ENCODE assay signal across 18 cellular contexts in the genomic region with DNA sequence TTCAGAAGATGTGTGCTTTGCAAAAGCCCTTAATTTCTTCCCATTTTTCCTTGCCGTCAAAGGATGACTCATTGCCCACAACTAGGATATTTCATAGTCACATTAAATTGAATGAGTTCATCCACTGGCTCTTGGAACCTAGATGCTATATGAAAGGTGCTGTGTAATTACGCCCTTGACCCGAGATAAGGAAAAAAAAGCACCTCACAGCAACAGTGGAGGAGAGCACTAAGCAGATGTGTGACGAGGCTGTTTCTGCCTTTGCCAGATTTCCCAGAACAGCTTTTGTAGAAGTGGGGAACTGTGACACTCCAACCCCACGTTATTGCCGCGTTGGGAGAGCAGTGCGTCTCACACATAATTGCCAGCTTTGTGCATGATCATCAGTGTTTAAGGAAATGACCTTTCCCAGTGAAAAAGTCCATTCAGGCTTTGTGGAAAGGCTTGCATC. TPM values are rescaled to one million over a fixed set of nuclear protein-coding genes. Genes with fewer than 3 reads are reported as not detected.
DNase-seq lines count a peak whose midpoint lies in the region; ATAC-seq and TF ChIP-seq lines count a peak whose summit lies in the region.
"Had no signal": no experiment of that assay in that cellular context is flagged by ENCODE, and none has a peak within 500 bp of the region (broad histone marks: within the 10 kb centered on the region; RNA-seq: fewer than 3 reads in every experiment).

No MANE protein-coding gene starts in this region.

- no peak for TF ChIP-seq CTCF in left lung (IDR thresholded peaks at IDR 0.05)
- TF ChIP-seq CTCF in GM10266 (IDR thresholded peaks at IDR 0.05; ENCODE audit: control insufficient read depth, insufficient read depth, low read depth, missing control alignments): no peak
- TF ChIP-seq CTCF in Caco-2 (IDR thresholded peaks at IDR 0.05; ENCODE audit: insufficient read depth in 1 of 2, low read depth in 1 of 2, low read length in 1 of 2, severe bottlenecking in 1 of 2, unreplicated experiment in 1 of 2): no peak

- H3K27ac ChIP-seq in left lung: no peak overlapping the region

- H3K36me3 ChIP-seq in left lung (peaks cover 0 to 39% of the 10 kb centered on the region in 2 donors), Caco-2 (ENCODE audit: control insufficient read depth, insufficient read depth, low read length) (peaks cover 3% of the 10 kb centered on the region)

- no peaks in the 10 kb centered on the region for H3K9me3 Mint-ChIP-seq in Caco-2 (ENCODE audit: unreplicated experiment)

- H3K4me1 ChIP-seq in left lung (peaks cover 0 to 19% of the 10 kb centered on the region in 2 donors), Caco-2 (peaks cover 19% of the 10 kb centered on the region)

- no TSS peak for BruUV-seq in Caco-2 (replicated peaks; lab: Mats Ljungman, UMichigan)

- H3K36me3 Mint-ChIP-seq in Caco-2 (ENCODE audit: insufficient read depth, unreplicated experiment): peaks cover 76% of the 10 kb centered on the region

- intact Hi-C loops in left lung (cut with DNase I) (no loop called here), Caco-2 (cut with micrococcal nuclease; ENCODE audit: unreplicated experiment) (loop anchor here (2.0 kb wide), 1 partner anchor 27 kb away; no protein-coding TSS in a partner anchor)

- no peaks in the 10 kb centered on the region for H3K27me3 Mint-ChIP-seq in Caco-2 (ENCODE audit: insufficient read depth, unreplicated experiment)
- H3K27me3 Mint-ChIP-seq: progenitor cell of endocrine pancreas had no signal

- POLR2A ChIA-PET in Caco-2 (lab: Charles Lee): no interaction called here

- CTCF ChIA-PET in Caco-2 (lab: Charles Lee): no interaction called here

- H3K9me3 ChIP-seq in left lung (no peaks in the 10 kb centered on the region), Caco-2 (no peaks in the 10 kb centered on the region)
- H3K9me3 ChIP-seq: heart left ventricle had no signal

- no peaks in the 10 kb centered on the region for H3K27me3 ChIP-seq in left lung
- H3K27me3 ChIP-seq in Caco-2 (replicated peaks; ENCODE audit: control insufficient read depth, insufficient read depth, low read length): no peaks in the 10 kb centered on the region
- H3K27me3 ChIP-seq: heart left ventricle had no signal

- ATAC-seq in left lung: peak; percentile 55
- ATAC-seq in HG02610 (IDR thresholded peaks at IDR 0.05; ENCODE audit: unreplicated experiment): no peak
- ATAC-seq: activated CD4-positive, CD25-positive, alpha-beta regulatory T cell treated with anti-CD3 and anti-CD28 coated beads, Interleukin-2, amount 50 U/mL, for 24 hours had no signal

- H3K4me3 ChIP-seq in left lung (no peak overlapping the region), Caco-2 (ENCODE audit: low read depth, low read length) (no peak overlapping the region)
- H3K4me3 ChIP-seq: heart left ventricle had no signal

- no peak overlapping the region for H3K4me3 Mint-ChIP-seq in Caco-2 (ENCODE audit: unreplicated experiment)
- H3K4me3 Mint-ChIP-seq: B cell, endodermal cell had no signal

- DNase-seq in Daoy (ENCODE audit: low read depth): peak; percentile 61
- peak; percentile 24 for DNase-seq in LoVo (ENCODE audit: low spot score)
- DNase-seq in astrocyte of the hippocampus (ENCODE audit: low read depth, low spot score): peak; percentile 16
- no peak for DNase-seq in left lung
- DNase-seq in Kasumi-1 (lab: John Stamatoyannopoulos, UW): no peak
- no peak for DNase-seq in GM10266 (ENCODE audit: extremely low spot score)
- no peak for DNase-seq in Caco-2
- DNase-seq: activated naive CD4-positive, alpha-beta T cell treated with Interleukin-2 at 50 U/mL for 16 hours; endodermal cell; H7; heart left ventricle; kidney glomerular epithelial cell; MM.1S; NCI-H345 had no signal

- H3K27ac Mint-ChIP-seq in Caco-2 (ENCODE audit: unreplicated experiment): no peak overlapping the region
- H3K27ac Mint-ChIP-seq: B cell, endodermal cell, progenitor cell of endocrine pancreas had no signal

- H3K4me1 Mint-ChIP-seq in Caco-2 (ENCODE audit: low read depth, unreplicated experiment): peaks cover 32% of the 10 kb centered on the region
- H3K4me1 Mint-ChIP-seq: B cell had no signal

RNA-seq across cellular contexts. Expression of a gene that starts 33.3 kb away (rescaled TPM):
- total RNA-seq in Daoy (2014; rRNA removed; shearing (Covaris generic)): 13.7 and 14.1 TPM in 2 replicates
- total RNA-seq in left lung: 10 to 100 TPM; 32.2 to 36.8 TPM
- total RNA-seq in Caco-2 (2022): 16.3 and 17.1 TPM in 2 replicates

Comparison
In these comparisons a context has a peak if more than half of its experiments do, and no peak if none do; other contexts are left out.
1. DNase-seq: peak in Daoy (single experiment), LoVo (single experiment) and astrocyte of the hippocampus (single experiment); none in left lung (0 of 2), Kasumi-1 (0 of 2), GM10266 (single experiment) and Caco-2 (0 of 2).